15 cellular contexts compared by ENCODE assay signal in genomic region chr7:128941323-128941890, GRCh38. TPM values are rescaled to one million over a fixed set of nuclear protein-coding genes. Genes with fewer than 3 reads are reported as not detected.
DNase-seq lines count a peak whose midpoint lies in the region; ATAC-seq, FAIRE-seq and TF ChIP-seq lines count a peak whose summit lies in the region.
"Had no signal": no experiment of that assay in that cellular context is flagged by ENCODE, and none has a peak within 500 bp of the region (broad histone marks: within the 10 kb centered on the region; RNA-seq: fewer than 3 reads in every experiment).

No MANE protein-coding gene starts in this region.

- H2BK5ac ChIP-seq in trophoblast cell (ENCODE audit: low read depth, low read length, poor library complexity): no peak overlapping the region

- peaks cover 13% of the 10 kb centered on the region for H4K20me1 ChIP-seq in K562 (replicated peaks; ENCODE audit: control insufficient read depth, insufficient read depth, low read length)

- H3K14ac ChIP-seq in trophoblast cell (ENCODE audit: low read length): no peak overlapping the region

- CTCF ChIA-PET in K562 (lab: Yijun Ruan, JAX; ENCODE audit: low intra/inter-chr PET ratio): interaction anchor here (0.7 kb wide), 1 partner anchor 16 kb away, joined by 5 read pairs; no protein-coding TSS in a partner anchor

- peaks cover 15% of the 10 kb centered on the region for H3K27me3 Mint-ChIP-seq in T-helper 2 cell treated with Interferon-gamma antibody and Interleukin-4, amounts not matched to agents 5 μg/mL and 100 μg/mL, for 36 hours (ENCODE audit: low read depth)
- H3K27me3 Mint-ChIP-seq in IgD-negative memory B cell: no peaks in the 10 kb centered on the region

- H4K91ac ChIP-seq in trophoblast cell (ENCODE audit: low read depth, low read length): no peak overlapping the region

- no peak for TF ChIP-seq CTCF in K562 (IDR thresholded peaks at IDR 0.05 in 2 of 3, conservative IDR thresholded peaks at IDR 0.05 in 1 of 3; ENCODE audit: insufficient read depth in 2 of 3, low read depth in 1 of 3, low read length in 3 of 3)

- no peak for DNase-seq in T-helper 2 cell treated with Interferon-gamma antibody and Interleukin-4, amounts not matched to agents 5 μg/mL and 100 μg/mL, for 36 hours (ENCODE audit: low spot score)
- DNase-seq in T-helper 2 cell (no peak), K562 (ENCODE audit: extremely low read depth in 1 of 4, low spot score in 3 of 4) (no peak), trophoblast cell (no peak), NCI-H2029 (lab: John Stamatoyannopoulos, UW) (no peak)
- DNase-seq: activated CD4-positive, alpha-beta T cell treated with anti-CD3 and anti-CD28 coated beads for 48 hours; central memory CD4-positive, alpha-beta T cell; heart right ventricle; NCI-H2171 treated with DMSO at 0.1 percent for 48 hours; NK-92 treated with Interleukin-12 subunit alpha and Interleukin-12 subunit beta, amount 100 ng/mL, for 24 hours had no signal

- ATAC-seq in K562: no peak
- ATAC-seq in HG03565 (IDR thresholded peaks at IDR 0.05; ENCODE audit: unreplicated experiment): no peak
- ATAC-seq in HG03354 (IDR thresholded peaks at IDR 0.05; ENCODE audit: poor library complexity, severe bottlenecking, unreplicated experiment): no peak
- ATAC-seq: A549 had no signal

- H3K4me3 ChIP-seq in K562 (no peak overlapping the region), trophoblast cell (ENCODE audit: low read depth, low read length) (peak overlapping the region; percentile 30)
- H3K4me3 ChIP-seq: A549 had no signal

- H3K36me3 Mint-ChIP-seq in T-helper 2 cell treated with Interferon-gamma antibody and Interleukin-4, amounts not matched to agents 5 μg/mL and 100 μg/mL, for 36 hours (ENCODE audit: low read depth): no peaks in the 10 kb centered on the region
- peaks cover 2% of the 10 kb centered on the region for H3K36me3 Mint-ChIP-seq in IgD-negative memory B cell

- H3K79me2 ChIP-seq in K562 (ENCODE audit: control insufficient read depth, insufficient read depth, low read length): no peaks in the 10 kb centered on the region
- no peaks in the 10 kb centered on the region for H3K79me2 ChIP-seq in trophoblast cell (ENCODE audit: control insufficient read depth, insufficient read depth, low read length, poor library complexity)

- no peaks in the 10 kb centered on the region for H3K79me1 ChIP-seq in trophoblast cell (ENCODE audit: low read length)

- H3K9me3 ChIP-seq in K562 (replicated peaks; ENCODE audit: control insufficient read depth, insufficient read depth, low read depth, low read length) (no peaks in the 10 kb centered on the region), trophoblast cell (ENCODE audit: insufficient read depth, low read depth, low read length) (peaks cover 5% of the 10 kb centered on the region)
- H3K9me3 ChIP-seq: A549, heart right ventricle had no signal

- H2AFZ ChIP-seq in K562 (ENCODE audit: low read depth, low read length): no peak overlapping the region
- no peak overlapping the region for H2AFZ ChIP-seq in trophoblast cell (ENCODE audit: insufficient read depth, low read length, poor library complexity)

- in situ Hi-C loops in K562 (cut with MboI): no loop called here

- peak overlapping the region; percentile 51 for H3K4me3 Mint-ChIP-seq in T-helper 2 cell treated with Interferon-gamma antibody and Interleukin-4, amounts not matched to agents 5 μg/mL and 100 μg/mL, for 36 hours
- peak overlapping the region; percentile 96 to 100 (median 97) for H3K4me3 Mint-ChIP-seq in IgD-negative memory B cell

- no peak overlapping the region for H2AK5ac ChIP-seq in trophoblast cell (ENCODE audit: low read length)

- no peak overlapping the region for H3K27ac ChIP-seq in K562 (ENCODE audit: extremely low read depth, low read depth, low read length)
- no peak overlapping the region for H3K27ac ChIP-seq in trophoblast cell (ENCODE audit: low read depth, low read length)
- H3K27ac ChIP-seq: A549, epithelial cell of prostate had no signal

- intact Hi-C loops in K562 (cut with micrococcal nuclease): no loop called here

- H2BK12ac ChIP-seq in trophoblast cell (ENCODE audit: low read length): no peak overlapping the region

- TF ChIP-seq POLR2A in K562 (conservative IDR thresholded peaks at IDR 0.05): no peak

- H2BK120ac ChIP-seq in trophoblast cell (ENCODE audit: insufficient read depth, low read length, poor library complexity): no peak overlapping the region

- TF ChIP-seq RAD21 in K562 (CRISPR knock-in tag; conservative IDR thresholded peaks at IDR 0.05 in 1 of 2, IDR thresholded peaks at IDR 0.05 in 1 of 2): no peak

- no peak for TF ChIP-seq EP300 in K562 (IDR thresholded peaks at IDR 0.05; ENCODE audit: low read length)

- H3K4me1 Mint-ChIP-seq in T-helper 2 cell treated with Interferon-gamma antibody and Interleukin-4, amounts not matched to agents 5 μg/mL and 100 μg/mL, for 36 hours (ENCODE audit: low read depth): peaks cover 24% of the 10 kb centered on the region
- peaks cover 27 to 32% (median 31%) of the 10 kb centered on the region in 3 donors for H3K4me1 Mint-ChIP-seq in IgD-negative memory B cell

- H3K9me3 Mint-ChIP-seq in T-helper 2 cell treated with Interferon-gamma antibody and Interleukin-4, amounts not matched to agents 5 μg/mL and 100 μg/mL, for 36 hours: no peaks in the 10 kb centered on the region
- no peaks in the 10 kb centered on the region for H3K9me3 Mint-ChIP-seq in IgD-negative memory B cell

- H3K18ac ChIP-seq in trophoblast cell (ENCODE audit: low read length): no peak overlapping the region

- H3K9me1 ChIP-seq in K562 (ENCODE audit: control insufficient read depth, insufficient read depth, low read length): no peaks in the 10 kb centered on the region

- H3K9ac ChIP-seq in K562 (ENCODE audit: insufficient read depth in 1 of 2, low read depth in 2 of 2, low read length in 2 of 2) (no peak overlapping the region), trophoblast cell (ENCODE audit: low read length) (no peak overlapping the region)

- H4K8ac ChIP-seq in trophoblast cell (ENCODE audit: low read depth, low read length): no peak overlapping the region

- H3K36me3 ChIP-seq in K562 (ENCODE audit: control insufficient read depth, insufficient read depth, low read length): no peaks in the 10 kb centered on the region
- no peaks in the 10 kb centered on the region for H3K36me3 ChIP-seq in trophoblast cell (ENCODE audit: control insufficient read depth in 1 of 2, insufficient read depth in 2 of 2, low read length in 2 of 2)

- H3K4ac ChIP-seq in trophoblast cell (ENCODE audit: low read depth, low read length): no peak overlapping the region

- POLR2A ChIA-PET in K562 (lab: Yijun Ruan, JAX): interaction anchor here (1.3 to 1.6 kb wide), 3 partner anchors 10 to 21 kb away, joined by 3 to 5 read pairs (median 4); no protein-coding TSS in a partner anchor

- BruUV-seq in K562 (replicated peaks; lab: Mats Ljungman, UMichigan): no TSS peak

- 13% methylated on average over 15 of the region's 15 CpGs for WGBS in K562 (ENCODE audit: insufficient coverage, low coverage, missing lambda C conversion rate)
- no CpG with 5 or more reads among the region's 15 CpGs for WGBS in trophoblast cell (ENCODE audit: extremely low coverage, insufficient coverage, insufficient read length)

- H4K12ac ChIP-seq in trophoblast cell (ENCODE audit: low read depth, low read length): no peak overlapping the region

- peaks cover 67 to 74% of the 10 kb centered on the region in 2 experiments; a peak in 4 of 5 replicates for H3K27me3 ChIP-seq in K562 (ENCODE audit: control insufficient read depth in 2 of 2, insufficient read depth in 2 of 2, low read length in 2 of 2)
- peaks cover 32% of the 10 kb centered on the region for H3K27me3 ChIP-seq in trophoblast cell (ENCODE audit: insufficient read depth, low read length)

- FAIRE-seq in K562 (lab: Jason Lieb, UNC): peak; percentile 58
- FAIRE-seq: A549 had no signal

- no peak overlapping the region for H3K23ac ChIP-seq in trophoblast cell (ENCODE audit: low read length)

- H3K4me2 ChIP-seq in K562 (ENCODE audit: insufficient read depth, low read length) (no peak overlapping the region), trophoblast cell (ENCODE audit: low read length) (no peak overlapping the region)
- H3K4me2 ChIP-seq: A549 had no signal

- H3K4me1 ChIP-seq in K562 (replicated peaks in 1 of 2; ENCODE audit: control insufficient read depth in 2 of 2, insufficient read depth in 2 of 2, low read length in 2 of 2): peaks cover 0 to 38% of the 10 kb centered on the region in 2 experiments; a peak in 2 of 5 replicates
- H3K4me1 ChIP-seq in trophoblast cell (ENCODE audit: control insufficient read depth in 1 of 2, insufficient read depth in 2 of 2, low read length in 2 of 2): peaks cover 0 to 3% of the 10 kb centered on the region in 2 experiments

- H3K27ac Mint-ChIP-seq in T-helper 2 cell treated with Interferon-gamma antibody and Interleukin-4, amounts not matched to agents 5 μg/mL and 100 μg/mL, for 36 hours: no peak overlapping the region
- peak overlapping the region; percentile 97 to 98 (median 97) for H3K27ac Mint-ChIP-seq in IgD-negative memory B cell

RNA-seq across cellular contexts. Expression of gene IRF5, which starts 3.7 kb away (rescaled TPM):
- polyA plus RNA-seq in IgD-negative memory B cell (132 TPM), K562 (2011; rRNA removed) (not detected in 2 replicates), K562 (2014; fragmentation: Illumina TruSeq; extraction: Trizol) (not detected in 2 replicates), K562 (2014; fragmentation: Nextera tagmentation; extraction: Ambion mirVana) (not detected), K562 (2014; rRNA removed) (not detected in 2 replicates)
- total RNA-seq in K562 (2011; cell fraction: chromatin; rRNA removed; ENCODE audit: low replicate concordance): not detected in 2 replicates
- not detected in 2 replicates for total RNA-seq in K562 (2011; cell fraction: nucleolus; rRNA removed)
- not detected in 2 replicates for total RNA-seq in K562 (2011; cell fraction: nucleoplasm; rRNA removed)
- total RNA-seq in K562 (2014; rRNA removed) (not detected in 2 replicates), K562 (2014; rRNA removed; fragmentation: Illumina TruSeq; extraction: Trizol) (not detected in 2 replicates), K562 (2015; rRNA removed; fragmentation: Illumina TruSeq; extraction: Trizol) (not detected in 2 replicates), K562 (2021) (0.04 and 0.20 TPM in 2 replicates)
- not detected in 2 replicates for polyA plus RNA-seq in K562 (2011; cell fraction: cytosol; rRNA removed)
- polyA plus RNA-seq in K562 (2011; cell fraction: nucleus; rRNA removed): 0.08 and 0.09 TPM in 2 replicates
- 0.10 TPM in 1 of 2 replicates, not detected in the other for polyA plus RNA-seq in K562 (2012)
- not detected in 2 replicates for polyA minus RNA-seq in K562 (2011; rRNA and poly(A)+ RNA removed)
- polyA minus RNA-seq in K562 (2011; cell fraction: cytosol; rRNA and poly(A)+ RNA removed): not detected in 2 replicates
- not detected in 2 replicates for polyA minus RNA-seq in K562 (2011; cell fraction: nucleus; rRNA and poly(A)+ RNA removed)
- polyA plus RNA-seq in trophoblast cell (2013): 0.56 and 0.66 TPM in 2 replicates

RNA-seq across cellular contexts. Expression of gene KCP, which starts 30.9 kb away (rescaled TPM):
- polyA plus RNA-seq in IgD-negative memory B cell (0.26 TPM), K562 (2011; rRNA removed) (0.07 and 0.09 TPM in 2 replicates), K562 (2014; fragmentation: Illumina TruSeq; extraction: Trizol) (not detected in 2 replicates), K562 (2014; fragmentation: Nextera tagmentation; extraction: Ambion mirVana) (under 1 TPM; 0.06 to 0.17 TPM), K562 (2014; rRNA removed) (0.09 and 0.15 TPM in 2 replicates)
- total RNA-seq in K562 (2011; cell fraction: chromatin; rRNA removed; ENCODE audit: low replicate concordance): 0.19 and 2.1 TPM in 2 replicates
- 0.79 and 1.3 TPM in 2 replicates for total RNA-seq in K562 (2011; cell fraction: nucleolus; rRNA removed)
- 0.73 and 0.84 TPM in 2 replicates for total RNA-seq in K562 (2011; cell fraction: nucleoplasm; rRNA removed)
- total RNA-seq in K562 (2014; rRNA removed) (0.09 TPM in 1 of 2 replicates, not detected in the other), K562 (2014; rRNA removed; fragmentation: Illumina TruSeq; extraction: Trizol) (not detected in 2 replicates), K562 (2015; rRNA removed; fragmentation: Illumina TruSeq; extraction: Trizol) (0.15 TPM in 1 of 2 replicates, not detected in the other), K562 (2021) (0.16 TPM in 1 of 2 replicates, not detected in the other)
- polyA plus RNA-seq in K562 (2011; cell fraction: cytosol; rRNA removed): 0.15 TPM in 1 of 2 replicates, not detected in the other
- 0.86 and 1.5 TPM in 2 replicates for polyA plus RNA-seq in K562 (2011; cell fraction: nucleus; rRNA removed)
- 0.34 and 3.9 TPM in 2 replicates for polyA plus RNA-seq in K562 (2012)
- 0.11 TPM in 1 of 2 replicates, not detected in the other for polyA minus RNA-seq in K562 (2011; rRNA and poly(A)+ RNA removed)
- not detected in 2 replicates for polyA minus RNA-seq in K562 (2011; cell fraction: cytosol; rRNA and poly(A)+ RNA removed)
- polyA minus RNA-seq in K562 (2011; cell fraction: nucleus; rRNA and poly(A)+ RNA removed): 0.54 and 0.67 TPM in 2 replicates
- 0.41 and 0.42 TPM in 2 replicates for polyA plus RNA-seq in trophoblast cell (2013)

Comparison
In these comparisons a context has a peak if more than half of its experiments do, and no peak if none do; other contexts are left out.
1. RNA of gene IRF5, which starts 3.7 kb away (polyA plus RNA-seq): 132 TPM in IgD-negative memory B cell (single experiment); 0.08 to 0.10 TPM in K562; every median in the first group is over 100 times any median in the second.